17 cellular contexts compared by ENCODE assay signal in the genomic region with DNA sequence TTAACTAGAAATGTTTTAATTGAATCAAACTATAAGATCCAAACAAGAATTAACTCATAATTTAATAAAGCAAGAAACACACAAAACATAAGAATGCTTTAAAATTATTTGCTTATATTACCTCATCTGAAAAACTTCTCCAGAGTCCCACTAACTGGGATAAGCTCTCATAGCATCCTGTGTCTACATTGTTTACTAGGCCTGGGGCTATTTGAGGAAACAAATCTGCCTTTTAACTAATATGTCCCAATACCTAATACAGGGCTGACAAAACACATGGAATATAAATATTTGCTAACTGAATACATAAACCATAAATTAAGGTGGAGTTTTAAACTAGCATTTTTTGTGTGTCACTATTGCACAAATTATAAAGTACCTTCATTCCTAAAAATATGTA.
A peak's percentile ranks its signal among the peaks of the same experiment; 100 is the strongest.
DNase-seq lines count a peak whose midpoint lies in the region; ATAC-seq and TF ChIP-seq lines count a peak whose summit lies in the region.
"Had no signal": no experiment of that assay in that cellular context is flagged by ENCODE, and none has a peak within 500 bp of the region (broad histone marks: within the 10 kb centered on the region; RNA-seq: fewer than 3 reads in every experiment).

No MANE protein-coding gene starts in this region.

- POLR2A ChIA-PET in PC-3 (lab: Charles Lee; ENCODE audit: unreplicated experiment): no interaction called here

- H3K4me2 ChIP-seq in PC-3 (ENCODE audit: low read length): peak overlapping the region; percentile 6; the same call in 1 of the 2 replicates
- H3K4me2 ChIP-seq: BLaER1 treated with 17β-estradiol and CSF1 and Interleukin-3, amounts not matched to agents 10 nM and 100 nM had no signal

- no peaks in the 10 kb centered on the region for H3K36me3 ChIP-seq in PC-3 (ENCODE audit: low read depth, low read length)
- H3K36me3 ChIP-seq: BLaER1 treated with 17β-estradiol and CSF1 and Interleukin-3, amounts not matched to agents 10 nM and 100 nM had no signal

- H2AFZ ChIP-seq in PC-3 (ENCODE audit: low read length): no peak overlapping the region

- H3K9me2 ChIP-seq in PC-3 (replicated peaks; ENCODE audit: low read length): no peaks in the 10 kb centered on the region

- H3K9me3 ChIP-seq in PC-3 (ENCODE audit: low read length): no peaks in the 10 kb centered on the region
- H3K9me3 ChIP-seq: BLaER1 treated with 17β-estradiol and CSF1 and Interleukin-3, amounts not matched to agents 10 nM and 100 nM had no signal

- TF ChIP-seq CTCF in PC-3 (conservative IDR thresholded peaks at IDR 0.05; ENCODE audit: low read depth, low read length) (no peak), fibroblast of villous mesenchyme (IDR thresholded peaks at IDR 0.05; ENCODE audit: insufficient read depth, low read depth, low read length) (no peak)

- no TSS peak for BruUV-seq in PC-3 (replicated peaks; lab: Mats Ljungman, UMichigan)

- H3F3A ChIP-seq in PC-3 (ENCODE audit: low read length, unreplicated experiment): no peaks in the 10 kb centered on the region

- intact Hi-C loops in PC-3 (cut with micrococcal nuclease) (loop anchor here (1.0 to 5.0 kb wide), 2 partner anchors 44 to 106 kb away; no protein-coding TSS in a partner anchor), posterior vena cava (cut with DNase I) (no loop called here)

- no peaks in the 10 kb centered on the region for H3K27me3 ChIP-seq in PC-3 (ENCODE audit: low read length)
- H3K27me3 ChIP-seq: BLaER1 treated with 17β-estradiol and CSF1 and Interleukin-3, amounts not matched to agents 10 nM and 100 nM had no signal

- H4K20me1 ChIP-seq in PC-3 (ENCODE audit: low read length): no peaks in the 10 kb centered on the region
- H4K20me1 ChIP-seq: BLaER1 treated with 17β-estradiol and CSF1 and Interleukin-3, amounts not matched to agents 10 nM and 100 nM had no signal

- H3K4me1 ChIP-seq in PC-3 (ENCODE audit: insufficient read depth, low read length): peaks cover 3% of the 10 kb centered on the region; the same call in 1 of the 2 replicates
- H3K4me1 ChIP-seq: BLaER1 treated with 17β-estradiol and CSF1 and Interleukin-3, amounts not matched to agents 10 nM and 100 nM had no signal

- CTCF ChIA-PET in PC-3 (lab: Charles Lee): interaction anchor here (0.6 kb wide), 1 partner anchor 37 kb away, joined by 5 read pairs; no protein-coding TSS in a partner anchor

- DNase-seq in ELR (ENCODE audit: low read depth) (peak; percentile 18), PC-3 (peak; percentile 66), fibroblast of villous mesenchyme (ENCODE audit: low read depth) (peak; percentile 56), NCI-H510A treated with DMSO at 0.1 percent for 48 hours (lab: John Stamatoyannopoulos, UW) (no peak), posterior vena cava (ENCODE audit: low spot score) (no peak)
- DNase-seq: ACHN; Calu3; CD4-positive, CD25-positive, alpha-beta regulatory T cell; DMS153; DMS79 treated with DMSO at 0.1 percent for 48 hours; EL; GDM1; KG1 had no signal

- H3K79me2 ChIP-seq in PC-3 (ENCODE audit: low read length): no peaks in the 10 kb centered on the region

- H3K9ac ChIP-seq in PC-3 (ENCODE audit: low read length): no peak overlapping the region
- H3K9ac ChIP-seq: BLaER1 treated with 17β-estradiol and CSF1 and Interleukin-3, amounts not matched to agents 10 nM and 100 nM had no signal

- no peak overlapping the region; the same call in 1 of the 2 replicates for H3K27ac ChIP-seq in PC-3 (ENCODE audit: low read length)
- H3K27ac ChIP-seq: BLaER1 treated with 17β-estradiol and CSF1 and Interleukin-3, amounts not matched to agents 10 nM and 100 nM had no signal

- H3K4me3 ChIP-seq in PC-3 (ENCODE audit: low read length): no peak overlapping the region
- H3K4me3 ChIP-seq in fibroblast of villous mesenchyme (ENCODE audit: low read depth, low read length): no peak overlapping the region
- H3K4me3 ChIP-seq: BLaER1 treated with 17β-estradiol and CSF1 and Interleukin-3, amounts not matched to agents 10 nM and 100 nM had no signal

- ATAC-seq in PC-3 (peak; percentile 100), HG02623 (IDR thresholded peaks at IDR 0.05; ENCODE audit: unreplicated experiment) (no peak), GM21576 (IDR thresholded peaks at IDR 0.05; ENCODE audit: unreplicated experiment) (no peak)
- ATAC-seq: HCT116 had no signal

Comparison
In these comparisons a context has a peak if more than half of its experiments do, and no peak if none do; other contexts are left out.
1. DNase-seq: peak in ELR (single experiment), PC-3 (single experiment) and fibroblast of villous mesenchyme (single experiment); none in NCI-H510A treated with DMSO at 0.1 percent for 48 hours (single experiment) and posterior vena cava (single experiment).